Comparison of ENCODE assay signal across 1 cellular context in the genomic region with DNA sequence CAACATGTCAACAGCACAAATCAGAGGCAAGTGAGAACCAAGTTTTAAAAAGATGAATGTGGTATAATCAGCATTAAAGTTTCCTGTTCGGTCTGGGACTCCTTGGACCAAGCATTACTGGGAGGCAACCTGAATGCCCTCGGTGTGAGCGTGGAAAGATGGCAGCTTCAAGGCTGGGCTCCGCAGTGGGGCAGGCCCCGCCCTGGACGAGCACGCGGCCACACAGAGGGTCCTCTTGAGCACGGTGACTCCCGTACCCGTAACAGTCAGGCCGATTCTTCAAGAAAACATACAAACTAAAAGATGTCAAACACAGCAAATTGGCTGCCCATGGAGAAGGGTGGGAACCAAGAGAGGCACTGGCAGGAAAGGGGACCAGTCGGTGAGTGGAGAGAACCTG.
TF ChIP-seq lines count a peak whose summit lies in the region.

No MANE protein-coding gene starts in this region.

TF ChIP-seq in GM23338, 12 proteins besides CTCF, POLR2A, EP300 and RAD21 (continued from another document):
- TF ChIP-seq, protein P1, sequence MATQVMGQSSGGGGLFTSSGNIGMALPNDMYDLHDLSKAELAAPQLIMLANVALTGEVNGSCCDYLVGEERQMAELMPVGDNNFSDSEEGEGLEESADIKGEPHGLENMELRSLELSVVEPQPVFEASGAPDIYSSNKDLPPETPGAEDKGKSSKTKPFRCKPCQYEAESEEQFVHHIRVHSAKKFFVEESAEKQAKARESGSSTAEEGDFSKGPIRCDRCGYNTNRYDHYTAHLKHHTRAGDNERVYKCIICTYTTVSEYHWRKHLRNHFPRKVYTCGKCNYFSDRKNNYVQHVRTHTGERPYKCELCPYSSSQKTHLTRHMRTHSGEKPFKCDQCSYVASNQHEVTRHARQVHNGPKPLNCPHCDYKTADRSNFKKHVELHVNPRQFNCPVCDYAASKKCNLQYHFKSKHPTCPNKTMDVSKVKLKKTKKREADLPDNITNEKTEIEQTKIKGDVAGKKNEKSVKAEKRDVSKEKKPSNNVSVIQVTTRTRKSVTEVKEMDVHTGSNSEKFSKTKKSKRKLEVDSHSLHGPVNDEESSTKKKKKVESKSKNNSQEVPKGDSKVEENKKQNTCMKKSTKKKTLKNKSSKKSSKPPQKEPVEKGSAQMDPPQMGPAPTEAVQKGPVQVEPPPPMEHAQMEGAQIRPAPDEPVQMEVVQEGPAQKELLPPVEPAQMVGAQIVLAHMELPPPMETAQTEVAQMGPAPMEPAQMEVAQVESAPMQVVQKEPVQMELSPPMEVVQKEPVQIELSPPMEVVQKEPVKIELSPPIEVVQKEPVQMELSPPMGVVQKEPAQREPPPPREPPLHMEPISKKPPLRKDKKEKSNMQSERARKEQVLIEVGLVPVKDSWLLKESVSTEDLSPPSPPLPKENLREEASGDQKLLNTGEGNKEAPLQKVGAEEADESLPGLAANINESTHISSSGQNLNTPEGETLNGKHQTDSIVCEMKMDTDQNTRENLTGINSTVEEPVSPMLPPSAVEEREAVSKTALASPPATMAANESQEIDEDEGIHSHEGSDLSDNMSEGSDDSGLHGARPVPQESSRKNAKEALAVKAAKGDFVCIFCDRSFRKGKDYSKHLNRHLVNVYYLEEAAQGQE (IDR thresholded peaks at IDR 0.05; ENCODE audit: unreplicated experiment): no peak
- TF ChIP-seq, protein P2, sequence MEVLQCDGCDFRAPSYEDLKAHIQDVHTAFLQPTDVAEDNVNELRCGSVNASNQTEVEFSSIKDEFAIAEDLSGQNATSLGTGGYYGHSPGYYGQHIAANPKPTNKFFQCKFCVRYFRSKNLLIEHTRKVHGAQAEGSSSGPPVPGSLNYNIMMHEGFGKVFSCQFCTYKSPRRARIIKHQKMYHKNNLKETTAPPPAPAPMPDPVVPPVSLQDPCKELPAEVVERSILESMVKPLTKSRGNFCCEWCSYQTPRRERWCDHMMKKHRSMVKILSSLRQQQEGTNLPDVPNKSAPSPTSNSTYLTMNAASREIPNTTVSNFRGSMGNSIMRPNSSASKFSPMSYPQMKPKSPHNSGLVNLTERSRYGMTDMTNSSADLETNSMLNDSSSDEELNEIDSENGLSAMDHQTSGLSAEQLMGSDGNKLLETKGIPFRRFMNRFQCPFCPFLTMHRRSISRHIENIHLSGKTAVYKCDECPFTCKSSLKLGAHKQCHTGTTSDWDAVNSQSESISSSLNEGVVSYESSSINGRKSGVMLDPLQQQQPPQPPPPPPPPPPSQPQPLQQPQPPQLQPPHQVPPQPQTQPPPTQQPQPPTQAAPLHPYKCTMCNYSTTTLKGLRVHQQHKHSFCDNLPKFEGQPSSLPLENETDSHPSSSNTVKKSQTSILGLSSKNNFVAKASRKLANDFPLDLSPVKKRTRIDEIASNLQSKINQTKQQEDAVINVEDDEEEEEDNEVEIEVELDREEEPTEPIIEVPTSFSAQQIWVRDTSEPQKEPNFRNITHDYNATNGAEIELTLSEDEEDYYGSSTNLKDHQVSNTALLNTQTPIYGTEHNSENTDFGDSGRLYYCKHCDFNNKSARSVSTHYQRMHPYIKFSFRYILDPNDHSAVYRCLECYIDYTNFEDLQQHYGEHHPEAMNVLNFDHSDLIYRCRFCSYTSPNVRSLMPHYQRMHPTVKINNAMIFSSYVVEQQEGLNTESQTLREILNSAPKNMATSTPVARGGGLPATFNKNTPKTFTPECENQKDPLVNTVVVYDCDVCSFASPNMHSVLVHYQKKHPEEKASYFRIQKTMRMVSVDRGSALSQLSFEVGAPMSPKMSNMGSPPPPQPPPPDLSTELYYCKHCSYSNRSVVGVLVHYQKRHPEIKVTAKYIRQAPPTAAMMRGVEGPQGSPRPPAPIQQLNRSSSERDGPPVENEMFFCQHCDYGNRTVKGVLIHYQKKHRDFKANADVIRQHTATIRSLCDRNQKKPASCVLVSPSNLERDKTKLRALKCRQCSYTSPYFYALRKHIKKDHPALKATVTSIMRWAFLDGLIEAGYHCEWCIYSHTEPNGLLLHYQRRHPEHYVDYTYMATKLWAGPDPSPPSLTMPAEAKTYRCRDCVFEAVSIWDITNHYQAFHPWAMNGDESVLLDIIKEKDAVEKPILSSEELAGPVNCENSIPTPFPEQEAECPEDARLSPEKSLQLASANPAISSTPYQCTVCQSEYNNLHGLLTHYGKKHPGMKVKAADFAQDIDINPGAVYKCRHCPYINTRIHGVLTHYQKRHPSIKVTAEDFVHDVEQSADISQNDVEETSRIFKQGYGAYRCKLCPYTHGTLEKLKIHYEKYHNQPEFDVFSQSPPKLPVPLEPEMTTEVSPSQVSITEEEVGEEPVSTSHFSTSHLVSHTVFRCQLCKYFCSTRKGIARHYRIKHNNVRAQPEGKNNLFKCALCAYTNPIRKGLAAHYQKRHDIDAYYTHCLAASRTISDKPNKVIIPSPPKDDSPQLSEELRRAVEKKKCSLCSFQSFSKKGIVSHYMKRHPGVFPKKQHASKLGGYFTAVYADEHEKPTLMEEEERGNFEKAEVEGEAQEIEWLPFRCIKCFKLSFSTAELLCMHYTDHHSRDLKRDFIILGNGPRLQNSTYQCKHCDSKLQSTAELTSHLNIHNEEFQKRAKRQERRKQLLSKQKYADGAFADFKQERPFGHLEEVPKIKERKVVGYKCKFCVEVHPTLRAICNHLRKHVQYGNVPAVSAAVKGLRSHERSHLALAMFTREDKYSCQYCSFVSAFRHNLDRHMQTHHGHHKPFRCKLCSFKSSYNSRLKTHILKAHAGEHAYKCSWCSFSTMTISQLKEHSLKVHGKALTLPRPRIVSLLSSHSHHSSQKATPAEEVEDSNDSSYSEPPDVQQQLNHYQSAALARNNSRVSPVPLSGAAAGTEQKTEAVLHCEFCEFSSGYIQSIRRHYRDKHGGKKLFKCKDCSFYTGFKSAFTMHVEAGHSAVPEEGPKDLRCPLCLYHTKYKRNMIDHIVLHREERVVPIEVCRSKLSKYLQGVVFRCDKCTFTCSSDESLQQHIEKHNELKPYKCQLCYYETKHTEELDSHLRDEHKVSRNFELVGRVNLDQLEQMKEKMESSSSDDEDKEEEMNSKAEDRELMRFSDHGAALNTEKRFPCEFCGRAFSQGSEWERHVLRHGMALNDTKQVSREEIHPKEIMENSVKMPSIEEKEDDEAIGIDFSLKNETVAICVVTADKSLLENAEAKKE (CRISPR knock-in tag; IDR thresholded peaks at IDR 0.05): no peak
- TF ChIP-seq ZNF114 (CRISPR knock-in tag; IDR thresholded peaks at IDR 0.05): no peak
- TF ChIP-seq STAT1 (IDR thresholded peaks at IDR 0.05; ENCODE audit: unreplicated experiment): no peak
- TF ChIP-seq NANOG (IDR thresholded peaks at IDR 0.05; ENCODE audit: borderline replicate concordance): no peak
- TF ChIP-seq JUNB (IDR thresholded peaks at IDR 0.05; ENCODE audit: unreplicated experiment): no peak
TF ChIP-seq in GM23338: peak in this region for 0.
